ENCODE assay signal across 1 cellular context in the genomic region with DNA sequence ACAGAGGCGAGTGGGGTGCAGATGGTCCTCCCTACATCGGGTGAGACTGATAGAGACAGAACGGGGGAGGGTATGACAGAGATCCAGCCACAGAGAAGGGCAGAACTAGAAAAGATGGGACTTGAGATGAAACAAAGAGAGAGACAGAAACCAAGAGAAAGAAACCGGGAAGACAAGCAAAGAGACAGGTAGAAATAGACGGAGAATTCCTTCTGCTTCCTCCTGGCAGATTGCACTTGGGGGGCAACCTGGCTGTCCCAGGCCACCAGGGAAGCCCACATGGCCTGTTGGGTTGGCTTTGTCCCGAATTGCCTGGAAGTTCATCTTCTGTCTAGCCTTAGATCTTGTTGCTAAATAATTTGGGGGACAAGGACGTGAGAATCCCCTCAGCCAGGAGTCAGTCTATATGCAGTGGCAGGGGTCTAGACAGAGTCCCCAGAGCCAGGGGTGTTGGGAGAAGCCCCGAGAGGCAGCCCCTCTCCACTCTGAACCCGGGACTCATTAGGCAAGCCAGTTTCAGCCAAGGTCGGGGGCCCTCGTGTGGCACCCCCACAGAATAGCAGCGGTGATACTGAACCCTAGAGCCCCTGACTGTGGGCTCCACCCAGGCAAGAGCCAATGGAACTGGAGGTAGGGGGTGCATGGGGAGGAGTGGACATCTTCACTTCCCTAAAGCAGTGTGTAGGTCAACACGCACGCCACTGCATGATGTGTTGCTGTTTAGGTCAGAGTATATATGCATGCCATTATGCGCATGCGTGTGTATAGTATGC.
TF ChIP-seq lines count a peak whose summit lies in the region.

No MANE protein-coding gene starts in this region.

TF ChIP-seq in GM23338, 12 proteins besides CTCF, POLR2A, EP300 and RAD21 (continued from another document):
- TF ChIP-seq, protein P1, sequence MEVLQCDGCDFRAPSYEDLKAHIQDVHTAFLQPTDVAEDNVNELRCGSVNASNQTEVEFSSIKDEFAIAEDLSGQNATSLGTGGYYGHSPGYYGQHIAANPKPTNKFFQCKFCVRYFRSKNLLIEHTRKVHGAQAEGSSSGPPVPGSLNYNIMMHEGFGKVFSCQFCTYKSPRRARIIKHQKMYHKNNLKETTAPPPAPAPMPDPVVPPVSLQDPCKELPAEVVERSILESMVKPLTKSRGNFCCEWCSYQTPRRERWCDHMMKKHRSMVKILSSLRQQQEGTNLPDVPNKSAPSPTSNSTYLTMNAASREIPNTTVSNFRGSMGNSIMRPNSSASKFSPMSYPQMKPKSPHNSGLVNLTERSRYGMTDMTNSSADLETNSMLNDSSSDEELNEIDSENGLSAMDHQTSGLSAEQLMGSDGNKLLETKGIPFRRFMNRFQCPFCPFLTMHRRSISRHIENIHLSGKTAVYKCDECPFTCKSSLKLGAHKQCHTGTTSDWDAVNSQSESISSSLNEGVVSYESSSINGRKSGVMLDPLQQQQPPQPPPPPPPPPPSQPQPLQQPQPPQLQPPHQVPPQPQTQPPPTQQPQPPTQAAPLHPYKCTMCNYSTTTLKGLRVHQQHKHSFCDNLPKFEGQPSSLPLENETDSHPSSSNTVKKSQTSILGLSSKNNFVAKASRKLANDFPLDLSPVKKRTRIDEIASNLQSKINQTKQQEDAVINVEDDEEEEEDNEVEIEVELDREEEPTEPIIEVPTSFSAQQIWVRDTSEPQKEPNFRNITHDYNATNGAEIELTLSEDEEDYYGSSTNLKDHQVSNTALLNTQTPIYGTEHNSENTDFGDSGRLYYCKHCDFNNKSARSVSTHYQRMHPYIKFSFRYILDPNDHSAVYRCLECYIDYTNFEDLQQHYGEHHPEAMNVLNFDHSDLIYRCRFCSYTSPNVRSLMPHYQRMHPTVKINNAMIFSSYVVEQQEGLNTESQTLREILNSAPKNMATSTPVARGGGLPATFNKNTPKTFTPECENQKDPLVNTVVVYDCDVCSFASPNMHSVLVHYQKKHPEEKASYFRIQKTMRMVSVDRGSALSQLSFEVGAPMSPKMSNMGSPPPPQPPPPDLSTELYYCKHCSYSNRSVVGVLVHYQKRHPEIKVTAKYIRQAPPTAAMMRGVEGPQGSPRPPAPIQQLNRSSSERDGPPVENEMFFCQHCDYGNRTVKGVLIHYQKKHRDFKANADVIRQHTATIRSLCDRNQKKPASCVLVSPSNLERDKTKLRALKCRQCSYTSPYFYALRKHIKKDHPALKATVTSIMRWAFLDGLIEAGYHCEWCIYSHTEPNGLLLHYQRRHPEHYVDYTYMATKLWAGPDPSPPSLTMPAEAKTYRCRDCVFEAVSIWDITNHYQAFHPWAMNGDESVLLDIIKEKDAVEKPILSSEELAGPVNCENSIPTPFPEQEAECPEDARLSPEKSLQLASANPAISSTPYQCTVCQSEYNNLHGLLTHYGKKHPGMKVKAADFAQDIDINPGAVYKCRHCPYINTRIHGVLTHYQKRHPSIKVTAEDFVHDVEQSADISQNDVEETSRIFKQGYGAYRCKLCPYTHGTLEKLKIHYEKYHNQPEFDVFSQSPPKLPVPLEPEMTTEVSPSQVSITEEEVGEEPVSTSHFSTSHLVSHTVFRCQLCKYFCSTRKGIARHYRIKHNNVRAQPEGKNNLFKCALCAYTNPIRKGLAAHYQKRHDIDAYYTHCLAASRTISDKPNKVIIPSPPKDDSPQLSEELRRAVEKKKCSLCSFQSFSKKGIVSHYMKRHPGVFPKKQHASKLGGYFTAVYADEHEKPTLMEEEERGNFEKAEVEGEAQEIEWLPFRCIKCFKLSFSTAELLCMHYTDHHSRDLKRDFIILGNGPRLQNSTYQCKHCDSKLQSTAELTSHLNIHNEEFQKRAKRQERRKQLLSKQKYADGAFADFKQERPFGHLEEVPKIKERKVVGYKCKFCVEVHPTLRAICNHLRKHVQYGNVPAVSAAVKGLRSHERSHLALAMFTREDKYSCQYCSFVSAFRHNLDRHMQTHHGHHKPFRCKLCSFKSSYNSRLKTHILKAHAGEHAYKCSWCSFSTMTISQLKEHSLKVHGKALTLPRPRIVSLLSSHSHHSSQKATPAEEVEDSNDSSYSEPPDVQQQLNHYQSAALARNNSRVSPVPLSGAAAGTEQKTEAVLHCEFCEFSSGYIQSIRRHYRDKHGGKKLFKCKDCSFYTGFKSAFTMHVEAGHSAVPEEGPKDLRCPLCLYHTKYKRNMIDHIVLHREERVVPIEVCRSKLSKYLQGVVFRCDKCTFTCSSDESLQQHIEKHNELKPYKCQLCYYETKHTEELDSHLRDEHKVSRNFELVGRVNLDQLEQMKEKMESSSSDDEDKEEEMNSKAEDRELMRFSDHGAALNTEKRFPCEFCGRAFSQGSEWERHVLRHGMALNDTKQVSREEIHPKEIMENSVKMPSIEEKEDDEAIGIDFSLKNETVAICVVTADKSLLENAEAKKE (CRISPR knock-in tag; IDR thresholded peaks at IDR 0.05), result no peak
- no peak for TF ChIP-seq STAT1 (IDR thresholded peaks at IDR 0.05; ENCODE audit: unreplicated experiment)
- no peak for TF ChIP-seq NANOG (IDR thresholded peaks at IDR 0.05; ENCODE audit: borderline replicate concordance)
- no peak for TF ChIP-seq EZH2 (IDR thresholded peaks at IDR 0.05; ENCODE audit: low read depth, unreplicated experiment)
